ENCODE assay signal across 8 cellular contexts in genomic region chr20:23358923-23359572, GRCh38. TPM values are rescaled to one million over a fixed set of nuclear protein-coding genes. Genes with fewer than 3 reads are reported as not detected.
DNase-seq lines count a peak whose midpoint lies in the region; ATAC-seq and TF ChIP-seq lines count a peak whose summit lies in the region.

No MANE protein-coding gene starts in this region.

- H3K36me3 ChIP-seq in KMS-11 (ENCODE audit: insufficient read depth) (no peaks in the 10 kb centered on the region), mammary epithelial cell (ENCODE audit: insufficient read depth, low read length) (peaks cover 6% of the 10 kb centered on the region)

- peaks cover 30% of the 10 kb centered on the region for H3K36me3 Mint-ChIP-seq in CD4-positive, alpha-beta T cell (ENCODE audit: low read depth)
- peaks cover 4% of the 10 kb centered on the region for H3K36me3 Mint-ChIP-seq in neural crest cell (ENCODE audit: low read depth)

- DNase-seq in CD4-positive, alpha-beta T cell: no peak
- no peak for DNase-seq in mammary epithelial cell
- DNase-seq in neural crest cell (ENCODE audit: low read depth, low spot score): no peak
- no peak for DNase-seq in NCI-H226
- DNase-seq in HT-29 (ENCODE audit: low spot score): no peak
- no peak for DNase-seq in NK-92 treated with Interleukin-12 subunit alpha and Interleukin-12 subunit beta, amount 100 ng/mL, for 24 hours (lab: John Stamatoyannopoulos, UW)

- no peaks in the 10 kb centered on the region for H3K9me3 ChIP-seq in CD4-positive, alpha-beta T cell (ENCODE audit: control insufficient read depth, low read length)
- H3K9me3 ChIP-seq in mammary epithelial cell (replicated peaks; ENCODE audit: insufficient read depth, low read length): no peaks in the 10 kb centered on the region

- intact Hi-C loops in CD4-positive, alpha-beta T cell (cut with DNase I, micrococcal nuclease): loop anchor here (1.0 to 5.0 kb wide), 2 partner anchors 9 to 1838 kb away; partner anchors contain the start of genes ENTPD6 (in 1 of the 2) and NXT1 (in 1 of the 2)
- intact Hi-C loops in mammary epithelial cell (cut with micrococcal nuclease): loop anchor here (1.0 to 10.0 kb wide), 2 partner anchors 62 to 964 kb away; partner anchors contain the start of gene NAPB

- H3K27ac ChIP-seq in CD4-positive, alpha-beta T cell (ENCODE audit: low read depth, low read length): no peak overlapping the region
- no peak overlapping the region for H3K27ac ChIP-seq in KMS-11
- H3K27ac ChIP-seq in mammary epithelial cell (ENCODE audit: insufficient read depth, low read depth, low read length): peak overlapping the region; percentile 88

- no peaks in the 10 kb centered on the region for H3K27me3 ChIP-seq in CD4-positive, alpha-beta T cell (ENCODE audit: control insufficient read depth, insufficient read depth, low read length)
- H3K27me3 ChIP-seq in KMS-11 (ENCODE audit: insufficient read depth, low read depth) (no peaks in the 10 kb centered on the region), mammary epithelial cell (ENCODE audit: insufficient read depth, low read length) (no peaks in the 10 kb centered on the region)

- H2AFZ ChIP-seq in KMS-11 (ENCODE audit: low read depth) (peak overlapping the region; percentile 47; the same call in 1 of the 2 replicates), mammary epithelial cell (ENCODE audit: low read depth, low read length) (no peak overlapping the region)

- H3K9me3 Mint-ChIP-seq in CD4-positive, alpha-beta T cell: no peaks in the 10 kb centered on the region
- H3K9me3 Mint-ChIP-seq in neural crest cell: no peaks in the 10 kb centered on the region

- H3K4me3 ChIP-seq in KMS-11 (IDR thresholded peaks at IDR 0.05; ENCODE audit: insufficient read depth, low read depth, low read length): no peak overlapping the region
- no peak overlapping the region for H3K4me3 ChIP-seq in mammary epithelial cell (replicated peaks in 1 of 3; ENCODE audit: insufficient read depth in 1 of 3, low read depth in 2 of 3, low read length in 3 of 3)

- POLR2A ChIA-PET in CD4-positive, alpha-beta T cell (lab: Charles Lee): interaction anchor here (2.7 to 3.3 kb wide), 2 partner anchors 9 to 61 kb away, joined by 36 to 83 read pairs; partner anchors contain the start of genes NAPB and NXT1

- in situ Hi-C loops in mammary epithelial cell (cut with MboI; ENCODE audit: low sequenced_read_pairs in 2 of 2): no loop called here

- peaks cover 37% of the 10 kb centered on the region for H3K4me1 ChIP-seq in KMS-11 (ENCODE audit: low read depth, poor library complexity, severe bottlenecking)
- H3K4me1 ChIP-seq in mammary epithelial cell (ENCODE audit: insufficient read depth, low read length): peaks cover 32% of the 10 kb centered on the region

- no peak for ATAC-seq in CD4-positive, alpha-beta T cell (ENCODE audit: poor library complexity)
- no peak for ATAC-seq in GM19023 (IDR thresholded peaks at IDR 0.05; ENCODE audit: unreplicated experiment)

- H3K79me2 ChIP-seq in KMS-11 (ENCODE audit: insufficient read depth, low read depth): peaks cover 22% of the 10 kb centered on the region
- H3K79me2 ChIP-seq in mammary epithelial cell (ENCODE audit: insufficient read depth, low read length): peaks cover 43% of the 10 kb centered on the region

- peaks cover 45% of the 10 kb centered on the region for H3K4me1 Mint-ChIP-seq in CD4-positive, alpha-beta T cell (ENCODE audit: low read depth)
- peaks cover 38% of the 10 kb centered on the region for H3K4me1 Mint-ChIP-seq in neural crest cell

- CTCF ChIA-PET in CD4-positive, alpha-beta T cell (lab: Charles Lee): interaction anchor here (1.7 to 2.0 kb wide), 2 partner anchors 9 to 62 kb away, joined by 7 to 22 read pairs; partner anchors contain the start of genes NAPB and NXT1
- CTCF ChIA-PET in mammary epithelial cell (lab: Charles Lee; ENCODE audit: low non-redundant PET): no interaction called here

- BruUV-seq in mammary epithelial cell (replicated peaks; lab: Mats Ljungman, UMichigan): no TSS peak

- dilution Hi-C loops in mammary epithelial cell (cut with HindIII; ENCODE audit: low sequenced_read_pairs): no loop called here

- no peak for TF ChIP-seq CTCF in CD4-positive, alpha-beta T cell (IDR thresholded peaks at IDR 0.05)
- TF ChIP-seq CTCF in KMS-11 (conservative IDR thresholded peaks at IDR 0.05; ENCODE audit: low read depth, low read length) (no peak), mammary epithelial cell (conservative IDR thresholded peaks at IDR 0.05 in 1 of 2, IDR thresholded peaks at IDR 0.05 in 1 of 2; ENCODE audit: extremely low read depth in 1 of 2, insufficient read depth in 1 of 2, low read depth in 1 of 2, low read length in 2 of 2) (no peak), neural crest cell (conservative IDR thresholded peaks at IDR 0.05) (no peak)

- peak overlapping the region; percentile 99 for H3K27ac Mint-ChIP-seq in CD4-positive, alpha-beta T cell
- H3K27ac Mint-ChIP-seq in neural crest cell (ENCODE audit: unreplicated experiment): no peak overlapping the region

- H3K9ac ChIP-seq in KMS-11 (no peak overlapping the region), mammary epithelial cell (ENCODE audit: insufficient read depth, low read length) (no peak overlapping the region)

- peak overlapping the region; percentile 51; the same call in 1 of the 2 replicates for H3K4me2 ChIP-seq in KMS-11
- peak overlapping the region; percentile 88 for H3K4me2 ChIP-seq in mammary epithelial cell (ENCODE audit: insufficient read depth, low read depth, low read length)

- H3K4me3 Mint-ChIP-seq in CD4-positive, alpha-beta T cell: peak overlapping the region; percentile 88
- H3K4me3 Mint-ChIP-seq in neural crest cell: peak overlapping the region; percentile 97

- WGBS in mammary epithelial cell (ENCODE audit: low coverage, missing lambda C conversion rate): 50% methylated on average over 6 of the region's 7 CpGs

- no peaks in the 10 kb centered on the region for H3K27me3 Mint-ChIP-seq in CD4-positive, alpha-beta T cell
- no peaks in the 10 kb centered on the region for H3K27me3 Mint-ChIP-seq in neural crest cell (ENCODE audit: low read depth)

- H4K20me1 ChIP-seq in KMS-11 (ENCODE audit: insufficient read depth) (no peaks in the 10 kb centered on the region), mammary epithelial cell (ENCODE audit: insufficient read depth, low read length) (no peaks in the 10 kb centered on the region)

RNA-seq across cellular contexts. Expression of gene GZF1, which starts 2.9 kb away (rescaled TPM):
- 10 to 100 TPM; 38.1 to 43.6 TPM for total RNA-seq in CD4-positive, alpha-beta T cell
- 10 to 100 TPM; 13.2 to 15.8 TPM for total RNA-seq in mammary epithelial cell
- 11.5 TPM for polyA plus RNA-seq in mammary epithelial cell
- polyA minus RNA-seq in mammary epithelial cell: 2.6 TPM
- 21.9 and 24.4 TPM in 2 replicates for total RNA-seq in neural crest cell
- total RNA-seq in HT-29 (2014; rRNA removed; shearing (Covaris generic)): 11.2 and 25.2 TPM in 2 replicates

RNA-seq across cellular contexts. Expression of gene NXT1, which starts 8.5 kb away (rescaled TPM):
- total RNA-seq in CD4-positive, alpha-beta T cell: 10 to 100 TPM; 55.4 to 57.1 TPM
- total RNA-seq in mammary epithelial cell (10 to 100 TPM; 22.0 to 28.5 TPM), neural crest cell (33.9 and 38.1 TPM in 2 replicates)
- polyA plus RNA-seq in mammary epithelial cell: 39.2 TPM
- polyA minus RNA-seq in mammary epithelial cell: 12.5 TPM
- 70.6 and 101 TPM in 2 replicates for total RNA-seq in HT-29 (2014; rRNA removed; shearing (Covaris generic))
